ENCODE assay signal across 10 cellular contexts in the genomic region with DNA sequence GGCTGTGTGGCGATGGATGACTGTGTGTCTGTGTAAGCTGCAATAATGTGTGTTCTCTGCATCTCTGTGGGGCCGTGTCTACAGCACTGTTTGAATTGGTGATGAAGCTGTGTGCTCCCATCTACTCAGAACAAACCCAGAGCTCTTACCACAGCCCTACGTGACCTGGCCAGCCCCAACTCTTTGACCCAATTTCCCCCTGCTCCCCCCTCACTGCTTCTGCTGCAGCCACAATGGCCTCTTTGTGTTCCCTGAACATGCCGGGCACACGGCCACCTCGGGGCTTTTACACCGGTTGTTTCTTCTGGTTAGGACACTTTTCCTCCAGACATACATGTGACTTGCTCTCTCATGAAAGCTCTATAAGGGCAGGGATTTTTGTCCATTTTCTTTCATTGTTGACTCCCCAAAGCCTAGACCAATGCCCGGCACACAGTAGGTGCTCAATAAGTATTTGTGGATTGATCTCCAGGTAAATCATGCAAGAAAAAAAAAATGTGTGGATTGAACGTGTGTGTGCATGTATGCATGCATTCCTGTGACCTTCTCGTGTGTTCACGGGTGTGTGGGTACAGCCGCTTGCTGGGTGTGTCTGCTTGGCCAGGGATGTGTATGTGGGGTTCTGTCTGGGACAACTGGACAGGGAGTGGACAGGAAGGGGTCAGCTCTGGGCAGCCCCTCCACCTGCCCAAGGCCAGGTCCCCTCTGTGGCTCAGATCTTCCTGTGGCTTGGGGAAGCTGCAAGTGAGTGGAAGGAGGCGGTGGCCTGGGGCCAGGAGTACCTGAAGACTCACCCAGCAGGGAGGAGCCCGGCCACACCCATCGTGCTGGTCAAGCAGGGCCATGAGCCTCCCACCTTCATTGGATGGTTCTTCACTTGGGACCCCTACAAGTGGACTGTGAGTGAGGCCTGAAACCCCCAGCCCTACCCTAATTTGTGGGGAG. TPM values are rescaled to one million over a fixed set of nuclear protein-coding genes. Genes with fewer than 3 reads are reported as not detected.
DNase-seq lines count a peak whose midpoint lies in the region; ATAC-seq, FAIRE-seq and TF ChIP-seq lines count a peak whose summit lies in the region.
"Had no signal": no experiment of that assay in that cellular context is flagged by ENCODE, and none has a peak within 500 bp of the region (broad histone marks: within the 10 kb centered on the region; RNA-seq: fewer than 3 reads in every experiment).

No MANE protein-coding gene starts in this region.

- peak overlapping the region; percentile 97 for H3K4me2 ChIP-seq in HepG2 (ENCODE audit: low read depth, low read length)

- no peaks in the 10 kb centered on the region for H4K20me1 ChIP-seq in HepG2 (ENCODE audit: insufficient read depth, low read length)

- 25% methylated on average over 12 of the region's 15 CpGs for WGBS in HepG2 (ENCODE audit: low lambda C conversion rate)
- WGBS in stomach, 5 donors, result 33 to 58% (median 42%) methylated on average over 12 to 15 of the region's 15 CpGs

- CTCF ChIA-PET in HepG2 (lab: Yijun Ruan, JAX; ENCODE audit: low intra/inter-chr PET ratio, low total read pairs), result interaction anchor here (0.7 kb wide), 1 partner anchor 40 kb away, joined by 3 read pairs; no protein-coding TSS in a partner anchor

- in situ Hi-C loops in HepG2 (cut with HindIII; ENCODE audit: extremely low pct_ligation_motif_present, low pct_unique_long_range_greater_than_20kb), result no loop called here

- H3K27ac ChIP-seq in HepG2 (ENCODE audit: extremely low read length, insufficient read depth, low read length) (peak overlapping the region; percentile 76), stomach (peak overlapping the region; percentile 42 to 79 (median 72))

- H3K4me3 ChIP-seq in HepG2 (replicated peaks in 1 of 3; ENCODE audit: insufficient read depth in 1 of 3, low read depth in 2 of 3, low read length in 3 of 3) (peak overlapping the region; percentile 43 to 77 (median 59)), stomach (no peak overlapping the region)
- H3K4me3 ChIP-seq: Peyer's patch had no signal

- H3K9ac ChIP-seq in HepG2 (ENCODE audit: insufficient read depth, low read depth, low read length), result peak overlapping the region; percentile 72

- TF ChIP-seq CTCF in HepG2 (CRISPR knock-in tag; IDR thresholded peaks at IDR 0.05) (no peak), stomach (IDR thresholded peaks at IDR 0.05) (no peak)

- H3K9me3 Mint-ChIP-seq in central memory CD8-positive, alpha-beta T cell, result no peaks in the 10 kb centered on the region

- peaks cover 59% of the 10 kb centered on the region for H3K4me1 ChIP-seq in HepG2 (ENCODE audit: insufficient read depth, low read length)
- peaks cover 31 to 61% (median 51%) of the 10 kb centered on the region in 4 donors for H3K4me1 ChIP-seq in stomach

- TF ChIP-seq RAD21 in HepG2 (CRISPR knock-in tag; IDR thresholded peaks at IDR 0.05), result no peak

- H3K27me3 ChIP-seq in HepG2 (ENCODE audit: control insufficient read depth in 1 of 2, insufficient read depth in 2 of 2, low read length in 2 of 2) (peaks cover 0 to 2% of the 10 kb centered on the region in 2 experiments; a peak in 2 of 5 replicates), stomach (no peaks in the 10 kb centered on the region)
- H3K27me3 ChIP-seq: Peyer's patch had no signal

- POLR2A ChIA-PET in HepG2 (lab: Yijun Ruan, JAX), result interaction anchor here (0.8 to 1.7 kb wide), 6 partner anchors 9 to 132 kb away, joined by 3 to 6 read pairs (median 4); partner anchors contain the start of gene ACAA1

- no peaks in the 10 kb centered on the region for H3K79me2 ChIP-seq in HepG2 (ENCODE audit: insufficient read depth, low read length)

- H3K27ac Mint-ChIP-seq in central memory CD8-positive, alpha-beta T cell (ENCODE audit: low read depth), result peak overlapping the region; percentile 1

- peaks cover 30% of the 10 kb centered on the region for H3K4me1 Mint-ChIP-seq in central memory CD8-positive, alpha-beta T cell

- no TSS peak for BruUV-seq in HepG2 (replicated peaks; lab: Mats Ljungman, UMichigan)

- TF ChIP-seq EP300 in HepG2 (IDR thresholded peaks at IDR 0.05; ENCODE audit: low read depth in 2 of 2, low read length in 2 of 2) (peak in 1 of 2 experiments; percentile 59; a peak in 3 of 4 replicates), HepG2 (CRISPR knock-in tag; IDR thresholded peaks at IDR 0.05; ENCODE audit: borderline replicate concordance) (no peak), stomach (IDR thresholded peaks at IDR 0.05) (no peak)

- no peak overlapping the region for H3K4me3 Mint-ChIP-seq in central memory CD8-positive, alpha-beta T cell

- no peak overlapping the region for H2AFZ ChIP-seq in HepG2 (ENCODE audit: low read length)

- peaks cover 16% of the 10 kb centered on the region for H3K36me3 Mint-ChIP-seq in central memory CD8-positive, alpha-beta T cell (ENCODE audit: insufficient read depth)

- no peak for FAIRE-seq in HepG2 (lab: Jason Lieb, UNC)

- no peaks in the 10 kb centered on the region for H3K9me3 ChIP-seq in HepG2 (ENCODE audit: low read length)
- no peaks in the 10 kb centered on the region for H3K9me3 ChIP-seq in stomach
- H3K9me3 ChIP-seq: Peyer's patch had no signal

- no peaks in the 10 kb centered on the region for H3K27me3 Mint-ChIP-seq in central memory CD8-positive, alpha-beta T cell

- DNase-seq in RPMI7951 (ENCODE audit: low read depth) (peak; percentile 30), HepG2 (ENCODE audit: low spot score) (peak; percentile 93), stomach (peak; percentile 74), COLO668 (lab: John Stamatoyannopoulos, UW; ENCODE audit: unreplicated experiment) (no peak)
- DNase-seq in central memory CD8-positive, alpha-beta T cell (ENCODE audit: low spot score in 2 of 2), result no peak
- no peak for DNase-seq in stimulated activated CD4-positive, alpha-beta T cell treated with anti-CD3 and anti-CD28 coated beads, Interleukin-1b, Interleukin-23, amount 100 ng/mL, for 48 hours
- DNase-seq: NCI-H187 treated with DMSO at 0.1 percent for 48 hours had no signal

- no peak for TF ChIP-seq POLR2A in HepG2 (IDR thresholded peaks at IDR 0.05; ENCODE audit: insufficient read depth in 1 of 2, low read depth in 2 of 2, low read length in 2 of 2)
- no peak for TF ChIP-seq POLR2A in stomach (IDR thresholded peaks at IDR 0.05)

- intact Hi-C loops in HepG2 (cut with micrococcal nuclease; ENCODE audit: unreplicated experiment) (loop anchor here (1.0 to 2.0 kb wide), 3 partner anchors 131 to 277 kb away; partner anchors contain the start of genes ACAA1 and SLC22A14), stomach (cut with DNase I; ENCODE audit: low total_unique reads) (no loop called here)

- ATAC-seq in central memory CD8-positive, alpha-beta T cell (replicated peaks; ENCODE audit: extremely low read depth, poor library complexity, severe bottlenecking), result no peak
- ATAC-seq in HepG2 (peak; percentile 70), GM19035 (IDR thresholded peaks at IDR 0.05; ENCODE audit: unreplicated experiment) (no peak), GM19328 (IDR thresholded peaks at IDR 0.05; ENCODE audit: unreplicated experiment) (no peak)

- no peaks in the 10 kb centered on the region; a peak in 2 of 5 replicates for H3K36me3 ChIP-seq in HepG2 (replicated peaks in 1 of 2; ENCODE audit: control insufficient read depth in 1 of 2, insufficient read depth in 2 of 2, low read length in 2 of 2)
- H3K36me3 ChIP-seq in stomach, result peaks cover 28 to 82% (median 76%) of the 10 kb centered on the region in 4 donors

RNA-seq across cellular contexts. Expression of gene VILL, which starts 14.8 kb away (rescaled TPM):
- total RNA-seq in RPMI7951 (2014; rRNA removed; shearing (Covaris generic)), result 3.3 and 3.5 TPM in 2 replicates
- total RNA-seq in HepG2 (2016; rRNA removed; fragmentation: Illumina TruSeq; extraction: Trizol), result 3.2 and 4.0 TPM in 2 replicates
- total RNA-seq in HepG2 (2016; cell fraction: cytosol; rRNA removed; fragmentation: Illumina TruSeq; extraction: Trizol; ENCODE audit: low read depth), result 4.3 and 5.3 TPM in 2 replicates
- 2.3 and 4.1 TPM in 2 replicates for total RNA-seq in HepG2 (2016; cell fraction: insoluble cytoplasmic fraction; rRNA removed; fragmentation: Illumina TruSeq; extraction: Trizol)
- total RNA-seq in HepG2 (2016; cell fraction: membrane; rRNA removed; fragmentation: Illumina TruSeq; extraction: Trizol), result 3.3 and 5.4 TPM in 2 replicates
- total RNA-seq in HepG2 (2016; cell fraction: nucleus; rRNA removed; fragmentation: Illumina TruSeq; extraction: Trizol), result 2.0 and 2.1 TPM in 2 replicates
- polyA plus RNA-seq in HepG2 (2011; rRNA removed), result 5.3 and 7.5 TPM in 2 replicates
- polyA plus RNA-seq in HepG2 (2011; cell fraction: cytosol; rRNA removed), result 5.6 and 9.0 TPM in 2 replicates
- 8.6 and 9.9 TPM in 2 replicates for polyA plus RNA-seq in HepG2 (2011; cell fraction: nucleus; rRNA removed)
- 2.1 and 2.6 TPM in 2 replicates for polyA plus RNA-seq in HepG2 (2012)
- polyA plus RNA-seq in HepG2 (2016; cell fraction: cytosol; fragmentation: Illumina TruSeq; extraction: Trizol; ENCODE audit: low read depth), result 4.2 and 6.5 TPM in 2 replicates
- 2.0 and 2.3 TPM in 2 replicates for polyA plus RNA-seq in HepG2 (2016; cell fraction: insoluble cytoplasmic fraction; fragmentation: Illumina TruSeq; extraction: Trizol; ENCODE audit: low read depth)
- polyA plus RNA-seq in HepG2 (2016; cell fraction: membrane; fragmentation: Illumina TruSeq; extraction: Trizol; ENCODE audit: low read depth), result 3.5 and 5.1 TPM in 2 replicates
- 2.0 and 2.9 TPM in 2 replicates for polyA plus RNA-seq in HepG2 (2016; cell fraction: nucleus; fragmentation: Illumina TruSeq; extraction: Trizol; ENCODE audit: insufficient read depth, low read depth)
- 1.2 and 3.8 TPM in 2 replicates for polyA minus RNA-seq in HepG2 (2011; rRNA and poly(A)+ RNA removed; ENCODE audit: low replicate concordance)
- polyA minus RNA-seq in HepG2 (2011; cell fraction: cytosol; rRNA and poly(A)+ RNA removed), result 0.89 TPM in 1 of 2 replicates, not detected in the other
- polyA minus RNA-seq in HepG2 (2011; cell fraction: nucleus; rRNA and poly(A)+ RNA removed), result 6.2 and 7.3 TPM in 2 replicates
- total RNA-seq in stomach, result 100 to 1,000 TPM in 2 of 5 donors, 10 to 100 TPM in 3; 59.8 to 191 (median 86.8) TPM
- polyA plus RNA-seq in stomach, result 100 to 1,000 TPM in 1 of 3 donors, 10 to 100 TPM in 2; 24.1 to 202 (median 43.7) TPM

RNA-seq across cellular contexts. Expression of gene PLCD1, which starts 24.1 kb away (rescaled TPM):
- 3.5 and 4.1 TPM in 2 replicates for total RNA-seq in RPMI7951 (2014; rRNA removed; shearing (Covaris generic))
- total RNA-seq in HepG2 (2016; rRNA removed; fragmentation: Illumina TruSeq; extraction: Trizol) (10.1 and 11.4 TPM in 2 replicates), stomach (10 to 100 TPM in 4 of 5 donors, 1 to 10 TPM in 1; 8.2 to 73.9 (median 15.6) TPM)
- total RNA-seq in HepG2 (2016; cell fraction: cytosol; rRNA removed; fragmentation: Illumina TruSeq; extraction: Trizol; ENCODE audit: low read depth), result 2.1 and 3.6 TPM in 2 replicates
- 9.3 and 12.3 TPM in 2 replicates for total RNA-seq in HepG2 (2016; cell fraction: insoluble cytoplasmic fraction; rRNA removed; fragmentation: Illumina TruSeq; extraction: Trizol)
- total RNA-seq in HepG2 (2016; cell fraction: membrane; rRNA removed; fragmentation: Illumina TruSeq; extraction: Trizol), result 4.6 and 5.7 TPM in 2 replicates
- total RNA-seq in HepG2 (2016; cell fraction: nucleus; rRNA removed; fragmentation: Illumina TruSeq; extraction: Trizol), result 8.0 and 8.9 TPM in 2 replicates
- polyA plus RNA-seq in HepG2 (2011; rRNA removed) (12.4 and 12.8 TPM in 2 replicates), stomach (10 to 100 TPM in 2 of 3 donors, 1 to 10 TPM in 1; 9.8 to 27.1 (median 11.3) TPM)
- polyA plus RNA-seq in HepG2 (2011; cell fraction: cytosol; rRNA removed), result 7.2 and 10.7 TPM in 2 replicates
- polyA plus RNA-seq in HepG2 (2011; cell fraction: nucleus; rRNA removed), result 30.9 and 33.2 TPM in 2 replicates
- polyA plus RNA-seq in HepG2 (2012), result 10.6 and 11.1 TPM in 2 replicates
- polyA plus RNA-seq in HepG2 (2016; cell fraction: cytosol; fragmentation: Illumina TruSeq; extraction: Trizol; ENCODE audit: low read depth), result 2.2 and 2.7 TPM in 2 replicates
- 6.8 and 9.0 TPM in 2 replicates for polyA plus RNA-seq in HepG2 (2016; cell fraction: insoluble cytoplasmic fraction; fragmentation: Illumina TruSeq; extraction: Trizol; ENCODE audit: low read depth)
- 3.9 and 5.6 TPM in 2 replicates for polyA plus RNA-seq in HepG2 (2016; cell fraction: membrane; fragmentation: Illumina TruSeq; extraction: Trizol; ENCODE audit: low read depth)
- polyA plus RNA-seq in HepG2 (2016; cell fraction: nucleus; fragmentation: Illumina TruSeq; extraction: Trizol; ENCODE audit: insufficient read depth, low read depth), result 13.4 and 22.2 TPM in 2 replicates
- polyA minus RNA-seq in HepG2 (2011; rRNA and poly(A)+ RNA removed; ENCODE audit: low replicate concordance), result 2.2 and 34.5 TPM in 2 replicates
- polyA minus RNA-seq in HepG2 (2011; cell fraction: cytosol; rRNA and poly(A)+ RNA removed), result 11.5 and 15.0 TPM in 2 replicates
- polyA minus RNA-seq in HepG2 (2011; cell fraction: nucleus; rRNA and poly(A)+ RNA removed), result 8.4 and 11.8 TPM in 2 replicates

RNA-seq across cellular contexts. Expression of gene DLEC1, which starts 33.7 kb away (rescaled TPM):
- not detected in 2 replicates for total RNA-seq in RPMI7951 (2014; rRNA removed; shearing (Covaris generic))
- total RNA-seq in HepG2 (2016; rRNA removed; fragmentation: Illumina TruSeq; extraction: Trizol), result not detected in 2 replicates
- total RNA-seq in HepG2 (2016; cell fraction: cytosol; rRNA removed; fragmentation: Illumina TruSeq; extraction: Trizol; ENCODE audit: low read depth), result not detected in 2 replicates
- not detected in 2 replicates for total RNA-seq in HepG2 (2016; cell fraction: insoluble cytoplasmic fraction; rRNA removed; fragmentation: Illumina TruSeq; extraction: Trizol)
- not detected in 2 replicates for total RNA-seq in HepG2 (2016; cell fraction: membrane; rRNA removed; fragmentation: Illumina TruSeq; extraction: Trizol)
- total RNA-seq in HepG2 (2016; cell fraction: nucleus; rRNA removed; fragmentation: Illumina TruSeq; extraction: Trizol), result not detected in 2 replicates
- 0.09 and 0.13 TPM in 2 replicates for polyA plus RNA-seq in HepG2 (2011; rRNA removed)
- 0.01 TPM in 1 of 2 replicates, not detected in the other for polyA plus RNA-seq in HepG2 (2011; cell fraction: cytosol; rRNA removed)
- 0.56 and 0.99 TPM in 2 replicates for polyA plus RNA-seq in HepG2 (2011; cell fraction: nucleus; rRNA removed)
- polyA plus RNA-seq in HepG2 (2012), result 0.47 and 0.54 TPM in 2 replicates
- not detected in 2 replicates for polyA plus RNA-seq in HepG2 (2016; cell fraction: cytosol; fragmentation: Illumina TruSeq; extraction: Trizol; ENCODE audit: low read depth)
- not detected in 2 replicates for polyA plus RNA-seq in HepG2 (2016; cell fraction: insoluble cytoplasmic fraction; fragmentation: Illumina TruSeq; extraction: Trizol; ENCODE audit: low read depth)
- polyA plus RNA-seq in HepG2 (2016; cell fraction: membrane; fragmentation: Illumina TruSeq; extraction: Trizol; ENCODE audit: low read depth), result not detected in 2 replicates
- polyA plus RNA-seq in HepG2 (2016; cell fraction: nucleus; fragmentation: Illumina TruSeq; extraction: Trizol; ENCODE audit: insufficient read depth, low read depth), result not detected in 2 replicates
- polyA minus RNA-seq in HepG2 (2011; rRNA and poly(A)+ RNA removed; ENCODE audit: low replicate concordance), result 0.40 TPM in 1 of 2 replicates, not detected in the other
- polyA minus RNA-seq in HepG2 (2011; cell fraction: cytosol; rRNA and poly(A)+ RNA removed), result not detected in 2 replicates
- 0.77 and 0.99 TPM in 2 replicates for polyA minus RNA-seq in HepG2 (2011; cell fraction: nucleus; rRNA and poly(A)+ RNA removed)
- total RNA-seq in stomach, result 1 to 10 TPM in 2 of 5 donors, not detected in 3; 1.3 to 1.5 TPM
- under 1 TPM; 0.12 to 0.31 (median 0.20) TPM for polyA plus RNA-seq in stomach

Comparison
In these comparisons a context has a peak if more than half of its experiments do, and no peak if none do; other contexts are left out.
1. DNase-seq: peak in RPMI7951 (single experiment), HepG2 (single experiment) and stomach (single experiment); none in central memory CD8-positive, alpha-beta T cell (0 of 2), COLO668 (single experiment) and stimulated activated CD4-positive, alpha-beta T cell treated with anti-CD3 and anti-CD28 coated beads, Interleukin-1b, Interleukin-23, amount 100 ng/mL, for 48 hours (single experiment).
2. H3K4me3 ChIP-seq: peak in HepG2 (3 of 3); none in stomach (0 of 4).
3. RNA of gene VILL, which starts 14.8 kb away (total RNA-seq): 59.8 to 191 TPM in stomach; 3.3 to 3.5 TPM in RPMI7951 and 2.0 to 5.4 TPM in HepG2; every median in the first group is over 4 times any median in the second.